ENCODE assay signal across 8 cellular contexts in genomic region chr17:28599311-28600184, GRCh38. TPM values are rescaled to one million over a fixed set of nuclear protein-coding genes. Genes with fewer than 3 reads are reported as not detected.
A peak's percentile ranks its signal among the peaks of the same experiment; 100 is the strongest.
DNase-seq lines count a peak whose midpoint lies in the region; ATAC-seq and TF ChIP-seq lines count a peak whose summit lies in the region.

No MANE protein-coding gene starts in this region.

- H3K9ac ChIP-seq in liver (ENCODE audit: low read depth in 1 of 2, low read length in 2 of 2), result peak overlapping the region; percentile 83 to 88

- 10% methylated on average over 40 of the region's 40 CpGs for WGBS in liver

- peak; percentile 54 for ATAC-seq in GM18511 (IDR thresholded peaks at IDR 0.05; ENCODE audit: unreplicated experiment)
- peak; percentile 27 for ATAC-seq in HG03039 (IDR thresholded peaks at IDR 0.05; ENCODE audit: unreplicated experiment)

- H3K36me3 ChIP-seq in liver (ENCODE audit: control insufficient read depth in 4 of 4, insufficient read depth in 3 of 4, low read depth in 1 of 4, low read length in 3 of 4), result no peaks in the 10 kb centered on the region

- H3K27me3 ChIP-seq in liver (ENCODE audit: control insufficient read depth in 4 of 4, insufficient read depth in 4 of 4, low read length in 3 of 4), result no peaks in the 10 kb centered on the region

- peak overlapping the region; percentile 83 for H3K4me3 ChIP-seq in WI38 (ENCODE audit: low read depth, low read length)
- peak overlapping the region; percentile 83 for H3K4me3 ChIP-seq in choroid plexus epithelial cell (ENCODE audit: low read depth, low read length)
- H3K4me3 ChIP-seq in liver (ENCODE audit: low read depth in 1 of 3, low read length in 3 of 3), result peak overlapping the region; percentile 61 to 85 (median 76)

- no peak for TF ChIP-seq CTCF in WI38 (IDR thresholded peaks at IDR 0.05; ENCODE audit: low read depth, low read length)
- TF ChIP-seq CTCF in choroid plexus epithelial cell (conservative IDR thresholded peaks at IDR 0.05; ENCODE audit: low read depth, low read length), result no peak
- TF ChIP-seq CTCF in liver (IDR thresholded peaks at IDR 0.05; ENCODE audit: low read depth, low read length, missing input control), result no peak

- H3K27ac ChIP-seq in liver (ENCODE audit: low read depth in 1 of 2, low read length in 2 of 2), result peak overlapping the region; percentile 94 to 97

- no peaks in the 10 kb centered on the region for H3K9me3 ChIP-seq in liver (ENCODE audit: control insufficient read depth in 4 of 4, low read length in 3 of 4)

- peak in 1 of 2 donors; percentile 4 for TF ChIP-seq RAD21 in liver (IDR thresholded peaks at IDR 0.05)

- DNase-seq in A172 (ENCODE audit: low spot score), result peak; percentile 91
- peak; percentile 58 for DNase-seq in NCI-H2107 treated with DMSO at 0.1 percent for 48 hours (lab: John Stamatoyannopoulos, UW; ENCODE audit: unreplicated experiment)
- DNase-seq in choroid plexus epithelial cell (ENCODE audit: low read depth), result peak; percentile 85
- DNase-seq in stimulated activated CD4-positive, alpha-beta T cell treated with anti-CD3 and anti-CD28 coated beads, Interleukin-4, amount 100 ng/mL, for 1 hour, result peak; percentile 66

- H3K4me1 ChIP-seq in liver (ENCODE audit: control insufficient read depth in 4 of 4, insufficient read depth in 4 of 4, low read length in 3 of 4), result peaks cover 6 to 25% (median 17%) of the 10 kb centered on the region in 4 donors

TF ChIP-seq in liver, 16 proteins besides CTCF, POLR2A, EP300 and RAD21:
- TF ChIP-seq TAF1 (conservative IDR thresholded peaks at IDR 0.05) (peak; percentile 57), FOXA1 (IDR thresholded peaks at IDR 0.05) (no peak), FOXA2 (IDR thresholded peaks at IDR 0.05) (no peak), GABPA (IDR thresholded peaks at IDR 0.05 in 1 of 2, conservative IDR thresholded peaks at IDR 0.05 in 1 of 2) (peak in 1 of 2 donors; percentile 1), RXRA (IDR thresholded peaks at IDR 0.05) (no peak), NR2F2 (IDR thresholded peaks at IDR 0.05) (no peak), YY1 (IDR thresholded peaks at IDR 0.05) (peak; percentile 27)
- TF ChIP-seq, protein P1, sequence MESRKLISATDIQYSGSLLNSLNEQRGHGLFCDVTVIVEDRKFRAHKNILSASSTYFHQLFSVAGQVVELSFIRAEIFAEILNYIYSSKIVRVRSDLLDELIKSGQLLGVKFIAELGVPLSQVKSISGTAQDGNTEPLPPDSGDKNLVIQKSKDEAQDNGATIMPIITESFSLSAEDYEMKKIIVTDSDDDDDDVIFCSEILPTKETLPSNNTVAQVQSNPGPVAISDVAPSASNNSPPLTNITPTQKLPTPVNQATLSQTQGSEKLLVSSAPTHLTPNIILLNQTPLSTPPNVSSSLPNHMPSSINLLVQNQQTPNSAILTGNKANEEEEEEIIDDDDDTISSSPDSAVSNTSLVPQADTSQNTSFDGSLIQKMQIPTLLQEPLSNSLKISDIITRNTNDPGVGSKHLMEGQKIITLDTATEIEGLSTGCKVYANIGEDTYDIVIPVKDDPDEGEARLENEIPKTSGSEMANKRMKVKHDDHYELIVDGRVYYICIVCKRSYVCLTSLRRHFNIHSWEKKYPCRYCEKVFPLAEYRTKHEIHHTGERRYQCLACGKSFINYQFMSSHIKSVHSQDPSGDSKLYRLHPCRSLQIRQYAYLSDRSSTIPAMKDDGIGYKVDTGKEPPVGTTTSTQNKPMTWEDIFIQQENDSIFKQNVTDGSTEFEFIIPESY (IDR thresholded peaks at IDR 0.05), result no peak
- TF ChIP-seq, protein P2, sequence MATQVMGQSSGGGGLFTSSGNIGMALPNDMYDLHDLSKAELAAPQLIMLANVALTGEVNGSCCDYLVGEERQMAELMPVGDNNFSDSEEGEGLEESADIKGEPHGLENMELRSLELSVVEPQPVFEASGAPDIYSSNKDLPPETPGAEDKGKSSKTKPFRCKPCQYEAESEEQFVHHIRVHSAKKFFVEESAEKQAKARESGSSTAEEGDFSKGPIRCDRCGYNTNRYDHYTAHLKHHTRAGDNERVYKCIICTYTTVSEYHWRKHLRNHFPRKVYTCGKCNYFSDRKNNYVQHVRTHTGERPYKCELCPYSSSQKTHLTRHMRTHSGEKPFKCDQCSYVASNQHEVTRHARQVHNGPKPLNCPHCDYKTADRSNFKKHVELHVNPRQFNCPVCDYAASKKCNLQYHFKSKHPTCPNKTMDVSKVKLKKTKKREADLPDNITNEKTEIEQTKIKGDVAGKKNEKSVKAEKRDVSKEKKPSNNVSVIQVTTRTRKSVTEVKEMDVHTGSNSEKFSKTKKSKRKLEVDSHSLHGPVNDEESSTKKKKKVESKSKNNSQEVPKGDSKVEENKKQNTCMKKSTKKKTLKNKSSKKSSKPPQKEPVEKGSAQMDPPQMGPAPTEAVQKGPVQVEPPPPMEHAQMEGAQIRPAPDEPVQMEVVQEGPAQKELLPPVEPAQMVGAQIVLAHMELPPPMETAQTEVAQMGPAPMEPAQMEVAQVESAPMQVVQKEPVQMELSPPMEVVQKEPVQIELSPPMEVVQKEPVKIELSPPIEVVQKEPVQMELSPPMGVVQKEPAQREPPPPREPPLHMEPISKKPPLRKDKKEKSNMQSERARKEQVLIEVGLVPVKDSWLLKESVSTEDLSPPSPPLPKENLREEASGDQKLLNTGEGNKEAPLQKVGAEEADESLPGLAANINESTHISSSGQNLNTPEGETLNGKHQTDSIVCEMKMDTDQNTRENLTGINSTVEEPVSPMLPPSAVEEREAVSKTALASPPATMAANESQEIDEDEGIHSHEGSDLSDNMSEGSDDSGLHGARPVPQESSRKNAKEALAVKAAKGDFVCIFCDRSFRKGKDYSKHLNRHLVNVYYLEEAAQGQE (IDR thresholded peaks at IDR 0.05), result no peak

RNA-seq across cellular contexts. Expression of gene SPAG5, which starts 0.7 kb away (rescaled TPM):
- total RNA-seq in A172 (2014; rRNA removed; shearing (Covaris generic)), result 162 and 170 TPM in 2 replicates
- total RNA-seq in liver, result 10 to 100 TPM; 13.8 to 41.8 TPM
- 10 to 100 TPM; 10.6 to 11.8 TPM for polyA plus RNA-seq in liver

RNA-seq across cellular contexts. Expression of gene RSKR, which starts 14.4 kb away (rescaled TPM):
- 6.5 and 8.4 TPM in 2 replicates for total RNA-seq in A172 (2014; rRNA removed; shearing (Covaris generic))
- total RNA-seq in liver, result 10 to 100 TPM in 1 of 2 donors, 1 to 10 TPM in 1; 1.8 to 14.5 TPM
- under 1 TPM; 0.63 to 0.67 TPM for polyA plus RNA-seq in liver

RNA-seq across cellular contexts. Expression of gene ALDOC, which starts 22.9 kb away (rescaled TPM):
- total RNA-seq in A172 (2014; rRNA removed; shearing (Covaris generic)), result 1.3 and 2.1 TPM in 2 replicates
- total RNA-seq in liver, result 100 to 1,000 TPM; 104 to 131 TPM
- 10 to 100 TPM; 40.1 to 85.1 TPM for polyA plus RNA-seq in liver

RNA-seq across cellular contexts. Expression of gene PIGS, which starts 28.2 kb away (rescaled TPM):
- total RNA-seq in A172 (2014; rRNA removed; shearing (Covaris generic)), result 48.9 and 83.5 TPM in 2 replicates
- total RNA-seq in liver, result 10 to 100 TPM; 12.4 to 29.5 TPM
- polyA plus RNA-seq in liver, result 10 to 100 TPM in 1 of 2 donors, 1 to 10 TPM in 1; 7.3 to 14.2 TPM

RNA-seq across cellular contexts. Expression of gene BLTP2, which starts 45.4 kb away (rescaled TPM):
- 119 and 131 TPM in 2 replicates for total RNA-seq in A172 (2014; rRNA removed; shearing (Covaris generic))
- 100 to 1,000 TPM in 1 of 2 donors, 10 to 100 TPM in 1; 39.1 to 122 TPM for total RNA-seq in liver
- 10 to 100 TPM; 24.8 to 30.8 TPM for polyA plus RNA-seq in liver

Comparison
In these comparisons a context has a peak if more than half of its experiments do, and no peak if none do; other contexts are left out.
1. Peak in every context shown above with its lines: DNase-seq, ATAC-seq, H3K4me3 ChIP-seq and H3K27ac ChIP-seq.
2. RNA of gene ALDOC, which starts 22.9 kb away (total RNA-seq): 104 to 131 TPM in liver; 1.3 to 2.1 TPM in A172; every median in the first group is over 10 times any median in the second.